9 cellular contexts compared by ENCODE assay signal in the genomic region with DNA sequence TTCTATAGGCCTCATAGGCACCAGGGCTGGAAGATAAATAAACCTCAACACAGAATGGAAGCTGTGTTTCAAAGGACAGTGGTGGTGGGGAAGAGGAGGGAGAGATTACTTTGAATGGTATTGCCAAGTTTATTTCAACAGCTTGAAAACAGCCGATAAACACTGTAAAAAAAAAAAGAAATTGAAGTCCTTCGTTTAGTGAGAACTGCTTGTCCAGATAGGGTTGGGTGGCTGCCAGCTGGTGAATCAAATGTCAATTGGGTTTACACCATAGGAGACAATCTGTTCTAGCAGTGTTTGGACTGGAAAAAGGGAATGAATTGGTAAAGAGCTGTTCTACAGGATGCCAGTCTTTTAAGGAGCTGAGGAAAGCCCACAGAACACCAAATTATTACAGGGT.
DNase-seq lines count a peak whose midpoint lies in the region; ATAC-seq and TF ChIP-seq lines count a peak whose summit lies in the region.
"Had no signal": no experiment of that assay in that cellular context is flagged by ENCODE, and none has a peak within 500 bp of the region (broad histone marks: within the 10 kb centered on the region; RNA-seq: fewer than 3 reads in every experiment).

No MANE protein-coding gene starts in this region.

- no peaks in the 10 kb centered on the region for H3K9me3 ChIP-seq in endocrine pancreas (ENCODE audit: control insufficient read depth, low read length)

- H3K36me3 Mint-ChIP-seq in osteocyte (ENCODE audit: unreplicated experiment) (no peaks in the 10 kb centered on the region), T-cell (no peaks in the 10 kb centered on the region)

- peaks cover 4% of the 10 kb centered on the region for H3K4me1 ChIP-seq in endocrine pancreas (ENCODE audit: control insufficient read depth, insufficient read depth, low read length)

- H3K4me3 Mint-ChIP-seq in osteocyte (ENCODE audit: unreplicated experiment) (no peak overlapping the region), T-cell (no peak overlapping the region)

- no peak for ATAC-seq in HG03095 (IDR thresholded peaks at IDR 0.05; ENCODE audit: unreplicated experiment)
- ATAC-seq in T-cell (replicated peaks in 1 of 4) = no peak
- ATAC-seq: HCT116 had no signal

- H3K9ac ChIP-seq in endocrine pancreas (ENCODE audit: control insufficient read depth, insufficient read depth, low read length) = no peak overlapping the region

- H3K4me1 Mint-ChIP-seq in osteocyte (ENCODE audit: unreplicated experiment) = peaks cover 26% of the 10 kb centered on the region
- H3K4me1 Mint-ChIP-seq in T-cell = peaks cover 0 to 3% (median 0%) of the 10 kb centered on the region in 3 donors

- H3K27me3 Mint-ChIP-seq in osteocyte (ENCODE audit: unreplicated experiment) (no peaks in the 10 kb centered on the region), T-cell (peaks cover 6 to 17% of the 10 kb centered on the region in 2 donors)

- CTCF ChIA-PET in T-cell (lab: Charles Lee) = no interaction called here

- no peaks in the 10 kb centered on the region for H3K36me3 ChIP-seq in endocrine pancreas (ENCODE audit: control insufficient read depth, insufficient read depth, low read length)

- H3K27ac Mint-ChIP-seq in osteocyte (ENCODE audit: unreplicated experiment) (peak overlapping the region; percentile 50), T-cell (no peak overlapping the region)

- DNase-seq in EH (ENCODE audit: low read depth) = peak; percentile 4
- DNase-seq in NCI-H2029 (lab: John Stamatoyannopoulos, UW) = peak; percentile 39
- no peak for DNase-seq in osteocyte (ENCODE audit: extremely low spot score, unreplicated experiment)
- DNase-seq in AG08395 (ENCODE audit: low spot score) = no peak
- no peak for DNase-seq in T-cell
- DNase-seq in stimulated activated CD4-positive, alpha-beta T cell treated with anti-CD3 and anti-CD28 coated beads, Interleukin-2, amount 100 ng/mL, for 48 hours = no peak

- POLR2A ChIA-PET in T-cell (lab: Charles Lee) = no interaction called here

- no peaks in the 10 kb centered on the region for H3K9me3 Mint-ChIP-seq in osteocyte (ENCODE audit: unreplicated experiment)
- H3K9me3 Mint-ChIP-seq in T-cell = no peaks in the 10 kb centered on the region

- TF ChIP-seq CTCF in osteocyte (IDR thresholded peaks at IDR 0.05) = no peak

- no peaks in the 10 kb centered on the region for H3K27me3 ChIP-seq in endocrine pancreas (ENCODE audit: control insufficient read depth, insufficient read depth, low read length)

- H3K4me3 ChIP-seq in endocrine pancreas (ENCODE audit: control insufficient read depth, insufficient read depth, low read length) = peak overlapping the region; percentile 17

Comparison
In these comparisons a context has a peak if more than half of its experiments do, and no peak if none do; other contexts are left out.
1. DNase-seq: peak in EH (single experiment) and NCI-H2029 (single experiment); none in osteocyte (single experiment), AG08395 (single experiment), T-cell (0 of 34) and stimulated activated CD4-positive, alpha-beta T cell treated with anti-CD3 and anti-CD28 coated beads, Interleukin-2, amount 100 ng/mL, for 48 hours (0 of 2).